Comparison of ENCODE assay signal across 16 cellular contexts in genomic region chr10:11528286-11528685, GRCh38.
DNase-seq lines count a peak whose midpoint lies in the region; ATAC-seq and TF ChIP-seq lines count a peak whose summit lies in the region.
"Had no signal": no experiment of that assay in that cellular context is flagged by ENCODE, and none has a peak within 500 bp of the region (broad histone marks: within the 10 kb centered on the region; RNA-seq: fewer than 3 reads in every experiment).

No MANE protein-coding gene starts in this region.

- in situ Hi-C loops in transverse colon (cut with MboI; ENCODE audit: low pct_ligation_motif_present in 1 of 4, low pct_unique_long_range_greater_than_20kb in 1 of 4, low sequenced_read_pairs in 3 of 4) (no loop called here), G401 (cut with HindIII; ENCODE audit: low sequenced_read_pairs) (no loop called here)

- DNase-seq in left ventricle myocardium inferior (no peak), Right ventricle myocardium superior (no peak), memory B cell (ENCODE audit: low spot score in 2 of 2) (no peak), transverse colon (no peak), G401 (ENCODE audit: low spot score) (no peak), endothelial cell (ENCODE audit: low spot score) (no peak)
- no peak for DNase-seq in activated CD8-positive, alpha-beta T cell treated with anti-CD3 and anti-CD28 coated beads, Interleukin-2, amount 10 ng/mL, durations not matched to agents 7 days and 5 days
- DNase-seq: cerebellar nuclear complex, H9, MV-4-11, NCI-H226, posterior cingulate gyrus, T-helper 9 cell had no signal

- peak overlapping the region; percentile 67 for H3K4me3 Mint-ChIP-seq in activated CD8-positive, alpha-beta T cell treated with anti-CD3 and anti-CD28 coated beads, Interleukin-2, amount 10 ng/mL, durations not matched to agents 7 days and 5 days
- H3K4me3 Mint-ChIP-seq in memory B cell (peak overlapping the region; percentile 73), endothelial cell (ENCODE audit: unreplicated experiment) (no peak overlapping the region)
- H3K4me3 Mint-ChIP-seq: H9 had no signal

- H3K27me3 ChIP-seq in left ventricle myocardium inferior (ENCODE audit: low read depth) (no peaks in the 10 kb centered on the region), transverse colon (no peaks in the 10 kb centered on the region)

- intact Hi-C loops in left ventricle myocardium inferior (cut with micrococcal nuclease) = no loop called here
- intact Hi-C loops in Right ventricle myocardium superior (cut with DNase I) = loop anchor here (10.0 kb wide), 1 partner anchor 87 kb away; the partner anchor contains the start of gene USP6NL
- intact Hi-C loops in transverse colon (cut with DNase I; ENCODE audit: low total_unique reads) = no loop called here

- ATAC-seq in Right ventricle myocardium superior (ENCODE audit: poor library complexity) (no peak), memory B cell (ENCODE audit: low read depth) (peak; percentile 33), HG03442 (IDR thresholded peaks at IDR 0.05; ENCODE audit: unreplicated experiment) (no peak)
- peak; percentile 51 for ATAC-seq in activated CD8-positive, alpha-beta T cell treated with anti-CD3 and anti-CD28 coated beads, Interleukin-2, amount 10 ng/mL, durations not matched to agents 7 days and 5 days
- ATAC-seq: Panc1 had no signal

- no peaks in the 10 kb centered on the region for H3K9me3 ChIP-seq in left ventricle myocardium inferior (replicated peaks)
- H3K9me3 ChIP-seq in transverse colon = no peaks in the 10 kb centered on the region

- H3K36me3 ChIP-seq in left ventricle myocardium inferior (no peaks in the 10 kb centered on the region), transverse colon (peaks cover 0 to 7% (median 0%) of the 10 kb centered on the region in 4 donors)

- H3K4me3 ChIP-seq in left ventricle myocardium inferior (peak overlapping the region; percentile 42), transverse colon (no peak overlapping the region)
- H3K4me3 ChIP-seq: lung had no signal

- TF ChIP-seq EP300 in transverse colon (IDR thresholded peaks at IDR 0.05; ENCODE audit: low read depth) = no peak

- peaks cover 27% of the 10 kb centered on the region for H3K4me1 Mint-ChIP-seq in activated CD8-positive, alpha-beta T cell treated with anti-CD3 and anti-CD28 coated beads, Interleukin-2, amount 10 ng/mL, durations not matched to agents 7 days and 5 days (ENCODE audit: low read depth)
- H3K4me1 Mint-ChIP-seq in memory B cell (peaks cover 28% of the 10 kb centered on the region), endothelial cell (ENCODE audit: unreplicated experiment) (peaks cover 14% of the 10 kb centered on the region)

- H3K9me3 Mint-ChIP-seq in activated CD8-positive, alpha-beta T cell treated with anti-CD3 and anti-CD28 coated beads, Interleukin-2, amount 10 ng/mL, durations not matched to agents 7 days and 5 days (ENCODE audit: insufficient read depth) = no peaks in the 10 kb centered on the region
- H3K9me3 Mint-ChIP-seq in memory B cell (no peaks in the 10 kb centered on the region), endothelial cell (ENCODE audit: unreplicated experiment) (no peaks in the 10 kb centered on the region)
- H3K9me3 Mint-ChIP-seq: H9 had no signal

- H3K36me3 Mint-ChIP-seq in activated CD8-positive, alpha-beta T cell treated with anti-CD3 and anti-CD28 coated beads, Interleukin-2, amount 10 ng/mL, durations not matched to agents 7 days and 5 days (ENCODE audit: low read depth) = no peaks in the 10 kb centered on the region
- H3K36me3 Mint-ChIP-seq in memory B cell (peaks cover 11% of the 10 kb centered on the region), endothelial cell (ENCODE audit: low read depth, unreplicated experiment) (peaks cover 7% of the 10 kb centered on the region)

- CTCF ChIA-PET in activated CD8-positive, alpha-beta T cell treated with anti-CD3 and anti-CD28 coated beads, Interleukin-2, amount 10 ng/mL, durations not matched to agents 7 days and 5 days (lab: Charles Lee) = interaction anchor here (0.7 to 3.1 kb wide), 2 partner anchors 13 to 78 kb away, joined by 3 to 12 read pairs; no protein-coding TSS in a partner anchor

- H3K4me1 ChIP-seq in left ventricle myocardium inferior = peaks cover 30% of the 10 kb centered on the region
- H3K4me1 ChIP-seq in transverse colon = peaks cover 0 to 39% (median 8%) of the 10 kb centered on the region in 4 donors

- POLR2A ChIA-PET in activated CD8-positive, alpha-beta T cell treated with anti-CD3 and anti-CD28 coated beads, Interleukin-2, amount 10 ng/mL, durations not matched to agents 7 days and 5 days (lab: Charles Lee) = no interaction called here

- no peak overlapping the region for H3K27ac Mint-ChIP-seq in activated CD8-positive, alpha-beta T cell treated with anti-CD3 and anti-CD28 coated beads, Interleukin-2, amount 10 ng/mL, durations not matched to agents 7 days and 5 days
- H3K27ac Mint-ChIP-seq in memory B cell (peak overlapping the region; percentile 77), endothelial cell (ENCODE audit: unreplicated experiment) (no peak overlapping the region)

- 67 to 79% methylated on average over 1 to 3 of the region's 3 CpGs for WGBS in transverse colon (ENCODE audit: low coverage in 1 of 2), 2 donors

- no peaks in the 10 kb centered on the region for H3K27me3 Mint-ChIP-seq in activated CD8-positive, alpha-beta T cell treated with anti-CD3 and anti-CD28 coated beads, Interleukin-2, amount 10 ng/mL, durations not matched to agents 7 days and 5 days (ENCODE audit: low read depth)
- H3K27me3 Mint-ChIP-seq in memory B cell (no peaks in the 10 kb centered on the region), endothelial cell (ENCODE audit: unreplicated experiment) (no peaks in the 10 kb centered on the region)

- no peak overlapping the region for H3K27ac ChIP-seq in left ventricle myocardium inferior (replicated peaks)
- H3K27ac ChIP-seq in transverse colon = peak overlapping the region in 3 of 4 donors; percentile 36 to 56 (median 37)

- TF ChIP-seq POLR2A in transverse colon (IDR thresholded peaks at IDR 0.05) = no peak

- TF ChIP-seq CTCF in left ventricle myocardium inferior (IDR thresholded peaks at IDR 0.05; ENCODE audit: borderline replicate concordance) (no peak), transverse colon (IDR thresholded peaks at IDR 0.05) (no peak), endothelial cell (IDR thresholded peaks at IDR 0.05; ENCODE audit: unreplicated experiment) (no peak)

Comparison
In these comparisons a context has a peak if more than half of its experiments do, and no peak if none do; other contexts are left out.
1. ATAC-seq: peak in activated CD8-positive, alpha-beta T cell treated with anti-CD3 and anti-CD28 coated beads, Interleukin-2, amount 10 ng/mL, durations not matched to agents 7 days and 5 days (single experiment) and memory B cell (single experiment); none in Right ventricle myocardium superior (single experiment) and HG03442 (single experiment).